In the genomic region with DNA sequence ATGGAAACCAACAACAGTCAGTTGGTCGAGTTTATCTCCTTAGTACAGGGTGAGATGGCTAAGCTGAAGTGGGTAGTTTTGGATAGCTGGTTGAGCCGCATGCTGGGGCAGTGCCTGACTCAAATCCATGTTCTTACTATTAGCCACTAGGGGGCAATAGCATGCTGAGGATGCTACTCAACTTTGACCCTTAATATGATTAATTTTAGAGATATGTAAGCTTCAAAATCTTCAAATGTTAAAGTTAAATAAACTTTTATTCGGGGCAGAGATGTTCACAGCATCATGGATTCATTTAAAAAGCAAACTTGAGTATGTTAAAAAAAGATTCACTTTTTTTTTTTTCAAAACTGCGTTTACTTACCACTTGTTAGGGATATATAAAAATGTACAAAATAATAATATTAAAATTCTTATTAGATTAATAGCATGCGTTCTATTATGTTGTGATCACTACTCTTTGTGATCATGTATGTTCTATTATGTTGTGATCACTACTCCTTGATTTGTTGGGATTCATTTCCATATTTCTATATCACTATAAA, we compare ENCODE assay signal across 8 cellular contexts. TPM values are rescaled to one million over a fixed set of nuclear protein-coding genes. Genes with fewer than 3 reads are reported as not detected.
DNase-seq lines count a peak whose midpoint lies in the region; ATAC-seq and TF ChIP-seq lines count a peak whose summit lies in the region.

No MANE protein-coding gene starts in this region.

- H3K27ac ChIP-seq in uterus, result no peak overlapping the region

- no peaks in the 10 kb centered on the region for H3K9me3 ChIP-seq in uterus

- peak; percentile 83 for ATAC-seq in GM21619 (IDR thresholded peaks at IDR 0.05; ENCODE audit: unreplicated experiment)

- no peaks in the 10 kb centered on the region for H3K4me1 ChIP-seq in uterus

- H3K27me3 ChIP-seq in uterus, result no peaks in the 10 kb centered on the region

- intact Hi-C loops in uterus (cut with DNase I; ENCODE audit: low total_unique reads), result no loop called here

- no peaks in the 10 kb centered on the region for H3K36me3 ChIP-seq in uterus

- peak; percentile 46 to 55 (median 50) for TF ChIP-seq CTCF in uterus (IDR thresholded peaks at IDR 0.05)

- no peak for TF ChIP-seq POLR2A in uterus (IDR thresholded peaks at IDR 0.05)

- H3K4me3 ChIP-seq in uterus, result no peak overlapping the region

- DNase-seq in NCI-H1436 (lab: John Stamatoyannopoulos, UW) (peak; percentile 32), NCI-H1436 treated with DMSO at 0.1 percent for 48 hours (lab: John Stamatoyannopoulos, UW) (no peak), LoVo (ENCODE audit: low spot score) (peak; percentile 72), SW480 (ENCODE audit: low spot score) (peak; percentile 70), midbrain (lab: John Stamatoyannopoulos, UW) (peak; percentile 23), uterus (no peak)
- DNase-seq in effector CD4-positive, alpha-beta T cell, result peak; percentile 3

RNA-seq across cellular contexts. Expression of a gene that starts 57.0 kb away (rescaled TPM):
- 1 to 10 TPM in 2 of 4 donors, under 1 TPM in 1, not detected in 1; 0.82 to 1.8 (median 1.5) TPM for total RNA-seq in uterus

Comparison
In these comparisons a context has a peak if more than half of its experiments do, and no peak if none do; other contexts are left out.
1. DNase-seq: peak in NCI-H1436 (single experiment), LoVo (single experiment), SW480 (single experiment), effector CD4-positive, alpha-beta T cell (single experiment) and midbrain (single experiment); none in NCI-H1436 treated with DMSO at 0.1 percent for 48 hours (single experiment) and uterus (0 of 2).